ENCODE assay signal across 15 cellular contexts in genomic region chr10:44293306-44293778, GRCh38.
DNase-seq lines count a peak whose midpoint lies in the region; ATAC-seq, FAIRE-seq and TF ChIP-seq lines count a peak whose summit lies in the region.
"Had no signal": no experiment of that assay in that cellular context is flagged by ENCODE, and none has a peak within 500 bp of the region (broad histone marks: within the 10 kb centered on the region; RNA-seq: fewer than 3 reads in every experiment).

No MANE protein-coding gene starts in this region.

- no peak overlapping the region for H3K23ac ChIP-seq in H1 (ENCODE audit: insufficient read length)

- H3K79me2 ChIP-seq in H1 (ENCODE audit: control insufficient read depth in 1 of 2, insufficient read depth in 2 of 2, low read length in 2 of 2): no peaks in the 10 kb centered on the region

- H2AK5ac ChIP-seq in H1 (ENCODE audit: low read depth, low read length): no peak overlapping the region

- no peak for TF ChIP-seq RAD21 in H1 (IDR thresholded peaks at IDR 0.05 in 1 of 2, conservative IDR thresholded peaks at IDR 0.05 in 1 of 2; ENCODE audit: low read depth in 2 of 2, low read length in 2 of 2)

- no peak overlapping the region for H3K27ac ChIP-seq in H1 (ENCODE audit: low read depth, low read length)
- H3K27ac ChIP-seq in left lung: peak overlapping the region; percentile 61 to 70
- H3K27ac ChIP-seq in stomach smooth muscle (ENCODE audit: low read length): peak overlapping the region; percentile 74

- no peak overlapping the region for H4K91ac ChIP-seq in H1 (replicated peaks; ENCODE audit: insufficient read length, low read length)

- H2BK15ac ChIP-seq in H1 (ENCODE audit: low read length): peak overlapping the region; percentile 73; the same call in 1 of the 2 replicates

- H3K9ac ChIP-seq in H1 (replicated peaks in 1 of 4; ENCODE audit: extremely low read depth in 1 of 4, low read depth in 3 of 4, low read length in 3 of 4) (no peak overlapping the region), stomach smooth muscle (ENCODE audit: low read length in 2 of 2) (peak overlapping the region in 1 of 2 donors; percentile 21)

- WGBS in H1 (ENCODE audit: extremely low coverage in 1 of 2, insufficient coverage in 1 of 2, insufficient read length in 1 of 2, insufficient replicate concordance in 2 of 2, low coverage in 1 of 2, low lambda C conversion rate in 2 of 2, missing lambda C conversion rate in 1 of 2), 2 experiments: 34% methylated on average over 19 of the region's 26 CpGs; no CpG with 5 or more reads in 1 of the 2 experiments

- H2BK120ac ChIP-seq in H1 (replicated peaks; ENCODE audit: low read depth, low read length): peak overlapping the region; percentile 55

- H3K9me3 ChIP-seq in H1 (ENCODE audit: insufficient read depth in 2 of 2, low read depth in 1 of 2, low read length in 1 of 2) (no peaks in the 10 kb centered on the region), left lung (no peaks in the 10 kb centered on the region), stomach smooth muscle (ENCODE audit: control insufficient read depth in 2 of 2, low read length in 2 of 2) (peaks cover 0 to 2% of the 10 kb centered on the region in 2 donors)
- H3K9me3 ChIP-seq: mucosa of descending colon had no signal

- H2AFZ ChIP-seq in H1 (ENCODE audit: low read length): peak overlapping the region; percentile 61; the same call in 1 of the 2 replicates

- peak; percentile 45 for ATAC-seq in HG02852 (IDR thresholded peaks at IDR 0.05; ENCODE audit: unreplicated experiment)
- peak; percentile 57 for ATAC-seq in left lung
- ATAC-seq in activated CD8-positive, alpha-beta memory T cell treated with anti-CD3 and anti-CD28 coated beads, Interleukin-2, amount 10 ng/mL, durations not matched to agents 7 days and 5 days: no peak
- ATAC-seq: CD8-positive, alpha-beta T cell had no signal

- H3K4me2 ChIP-seq in H1 (ENCODE audit: insufficient read depth in 1 of 2, low read depth in 2 of 2, low read length in 2 of 2): peak overlapping the region; percentile 80 to 86

- TF ChIP-seq CTCF in H1 (IDR thresholded peaks at IDR 0.05; ENCODE audit: control extremely low read depth in 1 of 3, insufficient read depth in 1 of 3, low read depth in 1 of 3, low read length in 3 of 3): no peak
- TF ChIP-seq CTCF in left lung (IDR thresholded peaks at IDR 0.05): no peak

- peak overlapping the region; percentile 20; the same call in 1 of the 2 replicates for H2BK12ac ChIP-seq in H1 (ENCODE audit: low read depth, low read length)

- no peak overlapping the region for H3K4me3 Mint-ChIP-seq in activated CD8-positive, alpha-beta memory T cell treated with anti-CD3 and anti-CD28 coated beads, Interleukin-2, amount 10 ng/mL, durations not matched to agents 7 days and 5 days
- H3K4me3 Mint-ChIP-seq: activated CD4-positive, alpha-beta T cell treated with anti-CD3 and anti-CD28 coated beads, Interleukin-2, amount 10 ng/mL, durations not matched to agents 7 days and 5 days; activated naive CD8-positive, alpha-beta T cell treated with anti-CD3 and anti-CD28 coated beads, Interleukin-2, amount 10 ng/mL, durations not matched to agents 7 days and 5 days; CD8-positive, alpha-beta T cell; stimulated activated naive B cell treated with anti-CD40 and anti-IgM and Interleukin-4, amounts not matched to agents 10 μg/mL and 1 μg/mL and 100 μg/mL, for 72 hours had no signal

- DNase-seq in H1 (ENCODE audit: low read depth in 1 of 2, low spot score in 2 of 2) (peak in 1 of 2 experiments; percentile 64), left lung (peak in 1 of 2 donors; percentile 65), mesenteric fat pad (ENCODE audit: low spot score) (no peak), DMS79 treated with DMSO at 0.1 percent for 48 hours (lab: John Stamatoyannopoulos, UW) (no peak), H54 (ENCODE audit: insufficient read length, low spot score) (no peak)
- no peak for DNase-seq in activated CD8-positive, alpha-beta memory T cell treated with anti-CD3 and anti-CD28 coated beads, Interleukin-2, amount 10 ng/mL, durations not matched to agents 7 days and 5 days
- DNase-seq: activated CD4-positive, alpha-beta T cell treated with anti-CD3 and anti-CD28 coated beads, Interleukin-2, amount 10 ng/mL, durations not matched to agents 7 days and 5 days; activated naive CD8-positive, alpha-beta T cell treated with anti-CD3 and anti-CD28 coated beads, Interleukin-2, amount 10 ng/mL, durations not matched to agents 7 days and 5 days; CD8-positive, alpha-beta T cell; erythroblast; NCI-H526 treated with DMSO at 0.1 percent for 48 hours; stimulated activated naive B cell treated with anti-CD40 and anti-IgM and Interleukin-4, amounts not matched to agents 10 μg/mL and 1 μg/mL and 100 μg/mL, for 72 hours had no signal

- peaks cover 11% of the 10 kb centered on the region for H3K23me2 ChIP-seq in H1 (ENCODE audit: low read depth, low read length)

- TF ChIP-seq EP300 in H1 (IDR thresholded peaks at IDR 0.05; ENCODE audit: borderline replicate concordance in 1 of 2, low read depth in 2 of 2, low read length in 2 of 2): no peak

- no peak overlapping the region for H4K8ac ChIP-seq in H1 (ENCODE audit: extremely low read depth, insufficient read depth, low read length)

- intact Hi-C loops in left lung (cut with DNase I): no loop called here

- H3K27me3 Mint-ChIP-seq in activated CD8-positive, alpha-beta memory T cell treated with anti-CD3 and anti-CD28 coated beads, Interleukin-2, amount 10 ng/mL, durations not matched to agents 7 days and 5 days: peaks cover 28% of the 10 kb centered on the region

- 0 out of 2 replicates have a peak overlapping the region, but pooled peaks have one; percentile 7 for H2BK5ac ChIP-seq in H1 (ENCODE audit: low read depth, low read length)

- H3K4me1 Mint-ChIP-seq in activated CD8-positive, alpha-beta memory T cell treated with anti-CD3 and anti-CD28 coated beads, Interleukin-2, amount 10 ng/mL, durations not matched to agents 7 days and 5 days: no peaks in the 10 kb centered on the region
- H3K4me1 Mint-ChIP-seq: activated CD4-positive, alpha-beta T cell treated with anti-CD3 and anti-CD28 coated beads, Interleukin-2, amount 10 ng/mL, durations not matched to agents 7 days and 5 days; activated naive CD8-positive, alpha-beta T cell treated with anti-CD3 and anti-CD28 coated beads, Interleukin-2, amount 10 ng/mL, durations not matched to agents 7 days and 5 days had no signal

- H2BK20ac ChIP-seq in H1 (ENCODE audit: low read length): peak overlapping the region; percentile 75; the same call in 1 of the 2 replicates

- POLR2A ChIA-PET in H1 (lab: Charles Lee; ENCODE audit: partially characterized antibody): interaction anchor here (0.7 kb wide), 1 partner anchor 89 kb away, joined by 3 read pairs; no protein-coding TSS in a partner anchor

- no peak overlapping the region for H3K56ac ChIP-seq in H1 (replicated peaks; ENCODE audit: insufficient read length, low read depth, low read length)

- no peaks in the 10 kb centered on the region for H4K20me1 ChIP-seq in H1 (replicated peaks in 1 of 2; ENCODE audit: control insufficient read depth in 1 of 2, insufficient read depth in 2 of 2, low read length in 2 of 2)

- no peaks in the 10 kb centered on the region for H3K36me3 Mint-ChIP-seq in activated CD8-positive, alpha-beta memory T cell treated with anti-CD3 and anti-CD28 coated beads, Interleukin-2, amount 10 ng/mL, durations not matched to agents 7 days and 5 days
- H3K36me3 Mint-ChIP-seq: activated naive CD8-positive, alpha-beta T cell treated with anti-CD3 and anti-CD28 coated beads, Interleukin-2, amount 10 ng/mL, durations not matched to agents 7 days and 5 days; CD8-positive, alpha-beta T cell; stimulated activated naive B cell treated with anti-CD40 and anti-IgM and Interleukin-4, amounts not matched to agents 10 μg/mL and 1 μg/mL and 100 μg/mL, for 72 hours had no signal

- no peak overlapping the region for H3K4ac ChIP-seq in H1 (replicated peaks; ENCODE audit: insufficient read length, low read depth, low read length)

- CTCF ChIA-PET in H1 (lab: Charles Lee; ENCODE audit: partially characterized antibody): interaction anchor here (0.6 to 1.8 kb wide), 4 partner anchors 10 to 844 kb away, joined by 3 to 4 read pairs (median 3); no protein-coding TSS in a partner anchor
- CTCF ChIA-PET in activated CD8-positive, alpha-beta memory T cell treated with anti-CD3 and anti-CD28 coated beads, Interleukin-2, amount 10 ng/mL, durations not matched to agents 7 days and 5 days (lab: Charles Lee): no interaction called here

- peak overlapping the region; percentile 85 for H3K18ac ChIP-seq in H1 (ENCODE audit: extremely low read depth, low read length)

- no peaks in the 10 kb centered on the region for H3K9me3 Mint-ChIP-seq in activated CD8-positive, alpha-beta memory T cell treated with anti-CD3 and anti-CD28 coated beads, Interleukin-2, amount 10 ng/mL, durations not matched to agents 7 days and 5 days (ENCODE audit: low read depth)
- H3K9me3 Mint-ChIP-seq: activated CD4-positive, alpha-beta T cell treated with anti-CD3 and anti-CD28 coated beads, Interleukin-2, amount 10 ng/mL, durations not matched to agents 7 days and 5 days; activated naive CD8-positive, alpha-beta T cell treated with anti-CD3 and anti-CD28 coated beads, Interleukin-2, amount 10 ng/mL, durations not matched to agents 7 days and 5 days; CD8-positive, alpha-beta T cell; stimulated activated naive B cell treated with anti-CD40 and anti-IgM and Interleukin-4, amounts not matched to agents 10 μg/mL and 1 μg/mL and 100 μg/mL, for 72 hours had no signal

- no peak overlapping the region for H3K27ac Mint-ChIP-seq in activated CD8-positive, alpha-beta memory T cell treated with anti-CD3 and anti-CD28 coated beads, Interleukin-2, amount 10 ng/mL, durations not matched to agents 7 days and 5 days
- H3K27ac Mint-ChIP-seq: activated CD4-positive, alpha-beta T cell treated with anti-CD3 and anti-CD28 coated beads, Interleukin-2, amount 10 ng/mL, durations not matched to agents 7 days and 5 days; activated naive CD8-positive, alpha-beta T cell treated with anti-CD3 and anti-CD28 coated beads, Interleukin-2, amount 10 ng/mL, durations not matched to agents 7 days and 5 days; CD8-positive, alpha-beta T cell; stimulated activated naive B cell treated with anti-CD40 and anti-IgM and Interleukin-4, amounts not matched to agents 10 μg/mL and 1 μg/mL and 100 μg/mL, for 72 hours had no signal

- no peak for FAIRE-seq in H1 (lab: Jason Lieb, UNC)
- FAIRE-seq in H54 (lab: Jason Lieb, UNC): no peak

- no peak overlapping the region for H3K14ac ChIP-seq in H1 (ENCODE audit: insufficient read length)

- H4K5ac ChIP-seq in H1 (ENCODE audit: insufficient read length, low read depth, low read length): peak overlapping the region; percentile 81

- H3K27me3 ChIP-seq in H1 (replicated peaks in 1 of 4; ENCODE audit: control insufficient read depth in 3 of 4, extremely low read depth in 1 of 4, insufficient read depth in 3 of 4, low read length in 3 of 4) (peaks cover 0 to 15% (median 8%) of the 10 kb centered on the region in 4 experiments; a peak in 6 of 7 replicates), left lung (peaks cover 0 to 32% of the 10 kb centered on the region in 2 donors), stomach smooth muscle (ENCODE audit: control insufficient read depth in 1 of 2, insufficient read depth in 2 of 2, low read length in 2 of 2) (peaks cover 0 to 3% of the 10 kb centered on the region in 2 donors)

- H3K4me3 ChIP-seq in H1 (ENCODE audit: extremely low read depth in 1 of 4, insufficient read depth in 2 of 4, low read depth in 3 of 4, low read length in 4 of 4): peak overlapping the region; percentile 35 to 61 (median 40); a peak in 6 of 8 replicates
- H3K4me3 ChIP-seq in left lung: peak overlapping the region; percentile 10 to 14
- peak overlapping the region; percentile 16 to 22 for H3K4me3 ChIP-seq in stomach smooth muscle (ENCODE audit: low read length in 2 of 2)
- H3K4me3 ChIP-seq: mucosa of descending colon had no signal

- H3K36me3 ChIP-seq in H1 (ENCODE audit: control insufficient read depth in 2 of 4, insufficient read depth in 4 of 4, low read length in 3 of 4): no peaks in the 10 kb centered on the region
- no peaks in the 10 kb centered on the region for H3K36me3 ChIP-seq in left lung
- no peaks in the 10 kb centered on the region for H3K36me3 ChIP-seq in stomach smooth muscle (ENCODE audit: control insufficient read depth in 2 of 2, insufficient read depth in 2 of 2, low read length in 2 of 2)

- TF ChIP-seq POLR2A in H1 (IDR thresholded peaks at IDR 0.05; ENCODE audit: control extremely low read depth in 1 of 2, low read depth in 2 of 2, low read length in 2 of 2): no peak
- TF ChIP-seq POLR2A in H54 (IDR thresholded peaks at IDR 0.05; ENCODE audit: low read depth, low read length): no peak

- H3K4me1 ChIP-seq in H1 (replicated peaks in 1 of 4; ENCODE audit: control insufficient read depth in 3 of 4, insufficient read depth in 4 of 4, low read length in 3 of 4) (peaks cover 2 to 20% (median 16%) of the 10 kb centered on the region in 4 experiments; a peak in 6 of 7 replicates), left lung (peaks cover 5 to 7% of the 10 kb centered on the region in 2 donors), stomach smooth muscle (ENCODE audit: control insufficient read depth, insufficient read depth, low read length) (peaks cover 9% of the 10 kb centered on the region)

- H3K79me1 ChIP-seq in H1 (ENCODE audit: low read depth, low read length): peaks cover 3% of the 10 kb centered on the region; the same call in 1 of the 2 replicates
